ENCODE assay signal across 8 cellular contexts in genomic region chr10:77801474-77802238, GRCh38.
DNase-seq lines count a peak whose midpoint lies in the region; ATAC-seq and TF ChIP-seq lines count a peak whose summit lies in the region.

No MANE protein-coding gene starts in this region.

- peaks cover 78 to 80% of the 10 kb centered on the region in 2 donors for H3K36me3 ChIP-seq in ascending aorta

- no peak overlapping the region for H3K27ac Mint-ChIP-seq in Calu3 (ENCODE audit: unreplicated experiment)

- peak; percentile 69 for ATAC-seq in HG02642 (IDR thresholded peaks at IDR 0.05; ENCODE audit: poor library complexity, unreplicated experiment)
- no peak for ATAC-seq in sciatic nerve

- no peaks in the 10 kb centered on the region for H3K27me3 ChIP-seq in ascending aorta

- peaks cover 5% of the 10 kb centered on the region for H3K36me3 Mint-ChIP-seq in Calu3 (ENCODE audit: insufficient read depth, unreplicated experiment)

- CTCF ChIA-PET in Calu3 (lab: Charles Lee): no interaction called here

- BruUV-seq in Calu3 (replicated peaks; lab: Mats Ljungman, UMichigan): no TSS peak

- TF ChIP-seq CTCF in ascending aorta (IDR thresholded peaks at IDR 0.05) (no peak), Calu3 (IDR thresholded peaks at IDR 0.05; ENCODE audit: unreplicated experiment) (no peak)

- no peaks in the 10 kb centered on the region for H3K9me3 ChIP-seq in ascending aorta

- no peaks in the 10 kb centered on the region for H3K27me3 Mint-ChIP-seq in Calu3 (ENCODE audit: unreplicated experiment)

- intact Hi-C loops in ascending aorta (cut with DNase I): no loop called here
- intact Hi-C loops in Calu3 (cut with micrococcal nuclease; ENCODE audit: unreplicated experiment): no loop called here
- intact Hi-C loops in sciatic nerve (cut with DNase I): no loop called here

- H3K4me3 Mint-ChIP-seq in Calu3 (ENCODE audit: low read depth, unreplicated experiment): no peak overlapping the region

- H3K4me3 ChIP-seq in ascending aorta: no peak overlapping the region

- H3K9me3 Mint-ChIP-seq in Calu3 (ENCODE audit: low read depth, unreplicated experiment): no peaks in the 10 kb centered on the region

- DNase-seq in EL (peak; percentile 41), kidney tubule cell (ENCODE audit: low spot score) (peak; percentile 50), ascending aorta (ENCODE audit: low spot score in 2 of 2) (no peak), 8988T (no peak), Calu3 (no peak), sciatic nerve (ENCODE audit: low spot score) (no peak)
- DNase-seq in activated CD8-positive, alpha-beta memory T cell treated with anti-CD3 and anti-CD28 coated beads for 4 hours (ENCODE audit: low read depth in 2 of 2): peak; percentile 8 to 11

- no peak overlapping the region for H3K27ac ChIP-seq in ascending aorta

- H3K4me1 ChIP-seq in ascending aorta: no peaks in the 10 kb centered on the region

- H3K4me1 Mint-ChIP-seq in Calu3 (ENCODE audit: low read depth, unreplicated experiment): no peaks in the 10 kb centered on the region

Comparison
In these comparisons a context has a peak if more than half of its experiments do, and no peak if none do; other contexts are left out.
1. DNase-seq: peak in EL (single experiment), activated CD8-positive, alpha-beta memory T cell treated with anti-CD3 and anti-CD28 coated beads for 4 hours (2 of 2) and kidney tubule cell (single experiment); none in ascending aorta (0 of 2), 8988T (single experiment), Calu3 (single experiment) and sciatic nerve (single experiment).